ENCODE assay signal across 26 cellular contexts in the genomic region with DNA sequence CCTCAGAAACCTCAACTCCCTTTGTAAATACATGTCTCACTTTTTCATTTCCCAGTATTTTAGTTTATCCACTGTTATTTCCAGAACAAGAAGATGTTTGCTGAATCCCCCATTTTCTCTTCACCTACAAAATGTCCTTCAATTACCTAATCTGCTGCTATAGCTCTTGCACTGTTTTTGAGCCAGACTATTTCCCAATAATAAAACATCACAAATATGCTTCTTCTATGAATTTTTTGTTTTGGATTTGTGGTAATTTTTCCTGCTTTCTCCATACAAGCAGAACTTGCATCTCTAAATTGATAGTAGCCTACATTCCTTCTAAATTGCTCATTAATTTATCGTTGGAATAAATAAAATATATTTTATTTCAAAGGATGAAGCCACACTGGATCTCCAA.
"Had no signal": no experiment of that assay in that cellular context is flagged by ENCODE, and none has a peak within 500 bp of the region (broad histone marks: within the 10 kb centered on the region; RNA-seq: fewer than 3 reads in every experiment).

No MANE protein-coding gene starts in this region.

- H3K4me3 ChIP-seq: coronary artery, esophagus muscularis mucosa, heart right ventricle, left ventricle myocardium inferior, lower lobe of right lung, mucosa of descending colon, right lobe of liver, stomach, thyroid gland had no signal

- H3K4me1 ChIP-seq: esophagus muscularis mucosa, heart right ventricle, left ventricle myocardium inferior, parathyroid adenoma, thyroid gland had no signal

- H2AFZ ChIP-seq: parathyroid adenoma had no signal

- H3K9ac ChIP-seq: parathyroid adenoma had no signal

- ATAC-seq: heart right ventricle; left colon; lower lobe of right lung; mucosa of descending colon; natural killer cell treated with Interleukin-12 subunit alpha and Interleukin-12 subunit beta and Interleukin-15 and Interleukin-18, amount 100 ng/mL, for 72 hours; stimulated activated effector memory CD8-positive, alpha-beta T cell treated with anti-CD3 and anti-CD28 coated beads, Interleukin-12 subunit alpha, Interleukin-12 subunit beta, amount 100 ng/mL, for 72 hours had no signal

- H3K36me3 ChIP-seq: esophagus muscularis mucosa, heart right ventricle, left ventricle myocardium inferior, lower lobe of right lung, right lobe of liver, stomach, thyroid gland had no signal

- H3K27ac ChIP-seq: coronary artery, esophagus muscularis mucosa, heart right ventricle, left ventricle myocardium inferior, lower lobe of right lung, parathyroid adenoma, stomach, thyroid gland had no signal

- DNase-seq: dermis blood vessel endothelial cell; effector memory CD4-positive, alpha-beta T cell; foreskin melanocyte; glutamatergic neuron; heart right ventricle; hippocampal formation; islet precursor cell; kidney glomerular epithelial cell; left colon; left ventricle myocardium inferior; lower lobe of right lung; mucosa of descending colon; naive B cell; right lobe of liver; stimulated activated CD4-positive, alpha-beta T cell treated with anti-CD3 and anti-CD28 coated beads, Interleukin-2, amount 100 ng/mL, for 24 hours; stimulated activated CD4-positive, alpha-beta T cell treated with anti-CD3 and anti-CD28 coated beads, Interleukin-4, amount 100 ng/mL, for 24 hours; stimulated activated naive CD4-positive, alpha-beta T cell treated with Interleukin-2 at 50 U/mL for 16 hours; stomach; thyroid gland; trophoblast cell had no signal

- FAIRE-seq: endothelial cell of umbilical vein had no signal

- H3K27me3 ChIP-seq: esophagus muscularis mucosa, heart right ventricle, right lobe of liver, stomach, thyroid gland had no signal

- H3K79me2 ChIP-seq: parathyroid adenoma had no signal

- H3K9me3 ChIP-seq: esophagus muscularis mucosa, heart right ventricle, left ventricle myocardium inferior, lower lobe of right lung, mucosa of descending colon, right lobe of liver, thyroid gland had no signal
